20 cellular contexts compared by ENCODE assay signal in genomic region chr3:197337656-197338055, GRCh38. TPM values are rescaled to one million over a fixed set of nuclear protein-coding genes. Genes with fewer than 3 reads are reported as not detected.
DNase-seq lines count a peak whose midpoint lies in the region; ATAC-seq, FAIRE-seq and TF ChIP-seq lines count a peak whose summit lies in the region.
"Had no signal": no experiment of that assay in that cellular context is flagged by ENCODE, and none has a peak within 500 bp of the region (broad histone marks: within the 10 kb centered on the region; RNA-seq: fewer than 3 reads in every experiment).

No MANE protein-coding gene starts in this region.

- H3K36me3 Mint-ChIP-seq in glutamatergic neuron (ENCODE audit: unreplicated experiment) = no peaks in the 10 kb centered on the region
- H3K36me3 Mint-ChIP-seq: CD4-positive, alpha-beta memory T cell had no signal

- peaks cover 34% of the 10 kb centered on the region for H3K4me1 Mint-ChIP-seq in glutamatergic neuron (ENCODE audit: low read depth, unreplicated experiment)

- CTCF ChIA-PET in H1 (lab: Charles Lee; ENCODE audit: partially characterized antibody) = interaction anchor here (0.6 to 1.7 kb wide), 4 partner anchors 8 to 70 kb away, joined by 3 to 5 read pairs (median 3); no protein-coding TSS in a partner anchor

- H4K20me1 ChIP-seq in H1 (replicated peaks in 1 of 2; ENCODE audit: control insufficient read depth in 1 of 2, insufficient read depth in 2 of 2, low read length in 2 of 2) = no peaks in the 10 kb centered on the region

- peak; percentile 91 for FAIRE-seq in RCC 7860 (lab: Jason Lieb, UNC)
- FAIRE-seq in H1 (lab: Jason Lieb, UNC) = no peak
- FAIRE-seq: D721Med, HTR-8/SVneo had no signal

- TF ChIP-seq POLR2A in H1 (IDR thresholded peaks at IDR 0.05; ENCODE audit: control extremely low read depth in 1 of 2, low read depth in 2 of 2, low read length in 2 of 2) = no peak

- no peak overlapping the region for H3K4me2 ChIP-seq in H1 (ENCODE audit: insufficient read depth in 1 of 2, low read depth in 2 of 2, low read length in 2 of 2)
- no peak overlapping the region for H3K4me2 ChIP-seq in mesenchymal stem cell (ENCODE audit: low read length, poor library complexity, severe bottlenecking)

- H4K91ac ChIP-seq in H1 (replicated peaks; ENCODE audit: insufficient read length, low read length) (no peak overlapping the region), mesenchymal stem cell (ENCODE audit: low read length) (no peak overlapping the region)

- no peak overlapping the region for H3K4me3 ChIP-seq in H1 (ENCODE audit: extremely low read depth in 1 of 4, insufficient read depth in 2 of 4, low read depth in 3 of 4, low read length in 4 of 4)
- H3K4me3 ChIP-seq in mesenchymal stem cell (ENCODE audit: insufficient read depth in 1 of 2, low read depth in 1 of 2, low read length in 2 of 2) = no peak overlapping the region
- H3K4me3 ChIP-seq: MG63, Peyer's patch had no signal

- no peaks in the 10 kb centered on the region for H3K79me2 ChIP-seq in H1 (ENCODE audit: control insufficient read depth in 1 of 2, insufficient read depth in 2 of 2, low read length in 2 of 2)

- H4K8ac ChIP-seq in H1 (ENCODE audit: extremely low read depth, insufficient read depth, low read length) (no peak overlapping the region), mesenchymal stem cell (ENCODE audit: low read length) (no peak overlapping the region)

- peak; percentile 80 for DNase-seq in Daoy (ENCODE audit: low read depth)
- DNase-seq in RCC 7860 (ENCODE audit: low spot score) = peak; percentile 70
- DNase-seq in H1 (ENCODE audit: low read depth in 1 of 2, low spot score in 2 of 2) = peak in 1 of 2 experiments; percentile 19
- peak; percentile 43 for DNase-seq in mesenchymal stem cell
- no peak for DNase-seq in glutamatergic neuron
- DNase-seq: ACHN; CD4-positive, alpha-beta memory T cell; H7; KBM-7; MG63; NCI-H1105; NCI-H1694 treated with DMSO at 0.1 percent for 48 hours; NCI-H748 treated with DMSO at 0.1 percent for 48 hours; SHP77 treated with DMSO at 0.1 percent for 48 hours had no signal

- H3K9me3 ChIP-seq in H1 (ENCODE audit: insufficient read depth in 2 of 2, low read depth in 1 of 2, low read length in 1 of 2) = no peaks in the 10 kb centered on the region
- no peaks in the 10 kb centered on the region for H3K9me3 ChIP-seq in mesenchymal stem cell (ENCODE audit: control insufficient read depth, low read length)
- H3K9me3 ChIP-seq: MG63, Peyer's patch had no signal

- H3K18ac ChIP-seq in H1 (ENCODE audit: extremely low read depth, low read length) = no peak overlapping the region
- H3K18ac ChIP-seq in mesenchymal stem cell (ENCODE audit: low read depth in 1 of 2, low read length in 2 of 2) = no peak overlapping the region

- no peak overlapping the region for H4K5ac ChIP-seq in H1 (ENCODE audit: insufficient read length, low read depth, low read length)

- peaks cover 3 to 6% (median 4%) of the 10 kb centered on the region in 4 experiments; a peak in 5 of 7 replicates for H3K4me1 ChIP-seq in H1 (replicated peaks in 1 of 4; ENCODE audit: control insufficient read depth in 3 of 4, insufficient read depth in 4 of 4, low read length in 3 of 4)
- H3K4me1 ChIP-seq in mesenchymal stem cell (ENCODE audit: control insufficient read depth, insufficient read depth, low read depth, low read length) = peaks cover 11% of the 10 kb centered on the region

- H3K4ac ChIP-seq in H1 (replicated peaks; ENCODE audit: insufficient read length, low read depth, low read length) (peak overlapping the region; percentile 40), mesenchymal stem cell (ENCODE audit: low read depth in 1 of 2, low read length in 2 of 2) (no peak overlapping the region)

- TF ChIP-seq CTCF in H1 (IDR thresholded peaks at IDR 0.05; ENCODE audit: control extremely low read depth in 1 of 3, insufficient read depth in 1 of 3, low read depth in 1 of 3, low read length in 3 of 3) = no peak
- no peak for TF ChIP-seq CTCF in glutamatergic neuron (IDR thresholded peaks at IDR 0.05; ENCODE audit: partially characterized antibody, unreplicated experiment)

- no peak overlapping the region for H3K4me3 Mint-ChIP-seq in glutamatergic neuron (ENCODE audit: unreplicated experiment)
- H3K4me3 Mint-ChIP-seq: CD4-positive, alpha-beta memory T cell had no signal

- H3K36me3 ChIP-seq in H1 (ENCODE audit: control insufficient read depth in 2 of 4, insufficient read depth in 4 of 4, low read length in 3 of 4) (no peaks in the 10 kb centered on the region), mesenchymal stem cell (ENCODE audit: control insufficient read depth in 1 of 2, insufficient read depth in 2 of 2, low read depth in 1 of 2, low read length in 2 of 2) (no peaks in the 10 kb centered on the region)
- H3K36me3 ChIP-seq: MG63, Peyer's patch had no signal

- no peak overlapping the region for H3K9ac ChIP-seq in H1 (replicated peaks in 1 of 4; ENCODE audit: extremely low read depth in 1 of 4, low read depth in 3 of 4, low read length in 3 of 4)
- H3K9ac ChIP-seq in mesenchymal stem cell (ENCODE audit: low read length) = no peak overlapping the region

- H3K27me3 ChIP-seq in H1 (replicated peaks in 1 of 4; ENCODE audit: control insufficient read depth in 3 of 4, extremely low read depth in 1 of 4, insufficient read depth in 3 of 4, low read length in 3 of 4) (no peaks in the 10 kb centered on the region; a peak in 1 of 7 replicates), mesenchymal stem cell (ENCODE audit: control insufficient read depth in 1 of 2, insufficient read depth in 1 of 2, low read length in 2 of 2) (peaks cover 0 to 4% of the 10 kb centered on the region in 2 experiments)
- H3K27me3 ChIP-seq: MG63, Peyer's patch had no signal

- H2BK120ac ChIP-seq in H1 (replicated peaks; ENCODE audit: low read depth, low read length) (no peak overlapping the region), mesenchymal stem cell (ENCODE audit: low read depth, low read length) (no peak overlapping the region)

- no peak overlapping the region for H3K14ac ChIP-seq in H1 (ENCODE audit: insufficient read length)
- H3K14ac ChIP-seq in mesenchymal stem cell (ENCODE audit: low read length in 2 of 2) = no peak overlapping the region

- TF ChIP-seq RAD21 in H1 (IDR thresholded peaks at IDR 0.05 in 1 of 2, conservative IDR thresholded peaks at IDR 0.05 in 1 of 2; ENCODE audit: low read depth in 2 of 2, low read length in 2 of 2) = no peak

- 83% methylated on average over 4 of the region's 4 CpGs; no CpG with 5 or more reads in 1 of the 2 experiments for WGBS in H1 (ENCODE audit: extremely low coverage in 1 of 2, insufficient coverage in 1 of 2, insufficient read length in 1 of 2, insufficient replicate concordance in 2 of 2, low coverage in 1 of 2, low lambda C conversion rate in 2 of 2, missing lambda C conversion rate in 1 of 2), 2 experiments
- 89% methylated on average over 4 of the region's 4 CpGs for WGBS in mesenchymal stem cell

- no peak overlapping the region for H2BK5ac ChIP-seq in H1 (ENCODE audit: low read depth, low read length)
- H2BK5ac ChIP-seq in mesenchymal stem cell (ENCODE audit: low read depth, low read length, poor library complexity, severe bottlenecking) = no peak overlapping the region

- H3K27ac ChIP-seq in H1 (ENCODE audit: low read depth, low read length) (no peak overlapping the region), mesenchymal stem cell (ENCODE audit: low read length, poor library complexity, severe bottlenecking) (no peak overlapping the region)
- H3K27ac ChIP-seq: Peyer's patch had no signal

- H3K56ac ChIP-seq in H1 (replicated peaks; ENCODE audit: insufficient read length, low read depth, low read length) = no peak overlapping the region

- H3K27me3 Mint-ChIP-seq in glutamatergic neuron (ENCODE audit: unreplicated experiment) = peaks cover 3% of the 10 kb centered on the region

- no peak for TF ChIP-seq EP300 in H1 (IDR thresholded peaks at IDR 0.05; ENCODE audit: borderline replicate concordance in 1 of 2, low read depth in 2 of 2, low read length in 2 of 2)

- no peak overlapping the region for H3K27ac Mint-ChIP-seq in glutamatergic neuron (ENCODE audit: unreplicated experiment)
- H3K27ac Mint-ChIP-seq: CD4-positive, alpha-beta memory T cell had no signal

- H2BK12ac ChIP-seq in H1 (ENCODE audit: low read depth, low read length) (no peak overlapping the region), mesenchymal stem cell (ENCODE audit: low read length in 2 of 2) (no peak overlapping the region)

- no peaks in the 10 kb centered on the region for H3K23me2 ChIP-seq in H1 (ENCODE audit: low read depth, low read length)

- H2AK5ac ChIP-seq in H1 (ENCODE audit: low read depth, low read length) = no peak overlapping the region
- peak overlapping the region; percentile 13 for H2AK5ac ChIP-seq in mesenchymal stem cell (ENCODE audit: low read length, severe bottlenecking)

- H2BK20ac ChIP-seq in H1 (ENCODE audit: low read length) = no peak overlapping the region

- H2AFZ ChIP-seq in H1 (ENCODE audit: low read length) = no peak overlapping the region
- H2AFZ ChIP-seq in mesenchymal stem cell (ENCODE audit: low read depth, low read length) = no peak overlapping the region

- H3K23ac ChIP-seq in H1 (ENCODE audit: insufficient read length) = no peak overlapping the region
- no peak overlapping the region for H3K23ac ChIP-seq in mesenchymal stem cell (ENCODE audit: low read length in 2 of 2)

- H2BK15ac ChIP-seq in H1 (ENCODE audit: low read length) (no peak overlapping the region), mesenchymal stem cell (ENCODE audit: low read depth, poor library complexity, severe bottlenecking) (no peak overlapping the region)

- H3K9me3 Mint-ChIP-seq in glutamatergic neuron (ENCODE audit: unreplicated experiment) = peaks cover 2% of the 10 kb centered on the region

- no peaks in the 10 kb centered on the region for H3K79me1 ChIP-seq in H1 (ENCODE audit: low read depth, low read length)
- H3K79me1 ChIP-seq in mesenchymal stem cell (replicated peaks; ENCODE audit: low read length, poor library complexity, severe bottlenecking) = no peaks in the 10 kb centered on the region

- POLR2A ChIA-PET in H1 (lab: Charles Lee; ENCODE audit: partially characterized antibody) = no interaction called here

- ATAC-seq in HG02870 (IDR thresholded peaks at IDR 0.05; ENCODE audit: unreplicated experiment) (no peak), GM19397 (IDR thresholded peaks at IDR 0.05; ENCODE audit: unreplicated experiment) (no peak), HG03565 (IDR thresholded peaks at IDR 0.05; ENCODE audit: unreplicated experiment) (no peak)

RNA-seq across cellular contexts. Expression of gene DLG1, which starts 39.2 kb away (rescaled TPM):
- 69.6 and 111 TPM in 2 replicates for total RNA-seq in Daoy (2014; rRNA removed; shearing (Covaris generic))
- 74.9 and 78.8 TPM in 2 replicates for total RNA-seq in H1 (2021; fragmentation: NEBNext Ultra II Directional; extraction: Animal tissue kit (Norgen Biotek cat#: 25700))
- polyA plus RNA-seq in H1 (2011; rRNA removed) = 10.5 and 13.4 TPM in 2 replicates
- 61.9 TPM for polyA plus RNA-seq in H1 (2011; cell fraction: cytosol; rRNA removed)
- polyA plus RNA-seq in H1 (2011; cell fraction: nucleus; rRNA removed) = 21.7 TPM
- polyA plus RNA-seq in H1 (2012, experiment 1 of 2) = 29.0 to 50.3 TPM (median 32.2 TPM) in 4 replicates
- 2.5 TPM for polyA plus RNA-seq in H1 (2012, experiment 2 of 2)
- 34.3 TPM for polyA plus RNA-seq in H1 (2013, experiment 1 of 2)
- 30.6 TPM for polyA plus RNA-seq in H1 (2013, experiment 2 of 2)
- 60.0 and 72.1 TPM in 2 replicates for polyA minus RNA-seq in H1 (2011; rRNA and poly(A)+ RNA removed)
- polyA minus RNA-seq in H1 (2011; cell fraction: cytosol; rRNA and poly(A)+ RNA removed) = 44.3 TPM
- polyA minus RNA-seq in H1 (2011; cell fraction: nucleus; rRNA and poly(A)+ RNA removed) = 167 TPM
- polyA plus RNA-seq in mesenchymal stem cell (2013, experiment 1 of 2) = 41.4 TPM
- 40.1 TPM for polyA plus RNA-seq in mesenchymal stem cell (2013, experiment 2 of 2)
- 66.0 TPM for total RNA-seq in glutamatergic neuron (ENCODE audit: unreplicated experiment)
